Comparison of ENCODE assay signal across 16 cellular contexts in the genomic region with DNA sequence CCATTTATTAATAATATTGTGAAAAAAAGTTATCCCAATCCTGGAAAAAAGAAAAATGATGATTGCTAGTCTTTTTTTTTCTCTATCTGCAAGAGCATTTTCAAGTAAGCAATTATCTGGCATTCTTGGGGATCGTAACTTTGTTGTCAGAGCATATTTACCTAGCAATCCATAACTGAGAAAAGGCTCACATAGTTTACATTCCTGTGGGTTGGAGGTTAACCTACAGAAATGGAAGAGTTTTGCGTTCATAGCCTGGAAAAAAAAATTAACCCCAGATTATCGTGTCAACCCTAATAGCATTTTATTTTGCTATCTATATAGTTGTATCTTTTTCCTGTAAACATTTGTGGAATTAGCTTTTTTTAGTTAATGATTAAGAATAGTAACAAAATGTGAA.
DNase-seq lines count a peak whose midpoint lies in the region; ATAC-seq and TF ChIP-seq lines count a peak whose summit lies in the region.
"Had no signal": no experiment of that assay in that cellular context is flagged by ENCODE, and none has a peak within 500 bp of the region (broad histone marks: within the 10 kb centered on the region; RNA-seq: fewer than 3 reads in every experiment).

No MANE protein-coding gene starts in this region.

- no peaks in the 10 kb centered on the region for H3K27me3 ChIP-seq in RWPE2 (ENCODE audit: insufficient read depth, poor library complexity, severe bottlenecking)
- peaks cover 7% of the 10 kb centered on the region for H3K27me3 ChIP-seq in skeletal muscle satellite cell (ENCODE audit: control insufficient read depth, insufficient read depth, low read length)
- no peaks in the 10 kb centered on the region for H3K27me3 ChIP-seq in effector memory CD4-positive, alpha-beta T cell (replicated peaks; ENCODE audit: control insufficient read depth, insufficient read depth, low read length, poor library complexity, severe bottlenecking)
- H3K27me3 ChIP-seq: suprapubic skin had no signal

- DNase-seq in H4 (ENCODE audit: low spot score) = peak; percentile 78
- no peak for DNase-seq in RWPE2 (ENCODE audit: low spot score)
- DNase-seq in fibroblast of pulmonary artery (ENCODE audit: low read depth) = peak; percentile 74
- no peak for DNase-seq in activated naive CD4-positive, alpha-beta T cell treated with Interleukin-2 at 50 U/mL for 16 hours
- DNase-seq in effector memory CD4-positive, alpha-beta T cell = no peak
- DNase-seq in T-helper 2 cell treated with Interferon-gamma antibody and Interleukin-4, amounts not matched to agents 5 μg/mL and 100 μg/mL, for 36 hours (ENCODE audit: low spot score) = no peak
- DNase-seq: activated naive CD4-positive, alpha-beta T cell treated with anti-CD3 and anti-CD28 coated beads, Interleukin-2, amount 10 ng/mL, durations not matched to agents 7 days and 5 days; kidney; NCI-H1092; T-helper 9 cell had no signal

- no peaks in the 10 kb centered on the region for H3K9me3 ChIP-seq in RWPE2 (ENCODE audit: severe bottlenecking)
- no peaks in the 10 kb centered on the region for H3K9me3 ChIP-seq in skeletal muscle satellite cell (replicated peaks; ENCODE audit: low read length)
- H3K9me3 ChIP-seq in effector memory CD4-positive, alpha-beta T cell (ENCODE audit: control insufficient read depth, low read length) = no peaks in the 10 kb centered on the region
- H3K9me3 ChIP-seq: suprapubic skin had no signal

- H3K36me3 ChIP-seq in RWPE2 (ENCODE audit: low read depth) (no peaks in the 10 kb centered on the region), skeletal muscle satellite cell (ENCODE audit: insufficient read depth, low read length) (no peaks in the 10 kb centered on the region)
- no peaks in the 10 kb centered on the region for H3K36me3 ChIP-seq in effector memory CD4-positive, alpha-beta T cell (ENCODE audit: control insufficient read depth, insufficient read depth, low read length)
- H3K36me3 ChIP-seq: suprapubic skin had no signal

- H3K27ac ChIP-seq in RWPE2 (ENCODE audit: poor library complexity, severe bottlenecking) = peak overlapping the region; percentile 75
- H3K27ac ChIP-seq in effector memory CD4-positive, alpha-beta T cell (ENCODE audit: insufficient read depth, low read length, poor library complexity, severe bottlenecking) = no peak overlapping the region
- H3K27ac ChIP-seq: skin epidermis, suprapubic skin had no signal

- no peak overlapping the region for H3K9ac ChIP-seq in skeletal muscle satellite cell (ENCODE audit: low read depth, low read length)

- no peaks in the 10 kb centered on the region for H3K9me3 Mint-ChIP-seq in T-helper 2 cell treated with Interferon-gamma antibody and Interleukin-4, amounts not matched to agents 5 μg/mL and 100 μg/mL, for 36 hours
- H3K9me3 Mint-ChIP-seq: activated naive CD4-positive, alpha-beta T cell treated with anti-CD3 and anti-CD28 coated beads, Interleukin-2, amount 10 ng/mL, durations not matched to agents 7 days and 5 days; natural killer cell treated with Interleukin-12 subunit alpha and Interleukin-12 subunit beta and Interleukin-15 and Interleukin-18, amount 100 ng/mL, for 72 hours had no signal

- no peak overlapping the region for H3K27ac Mint-ChIP-seq in T-helper 2 cell treated with Interferon-gamma antibody and Interleukin-4, amounts not matched to agents 5 μg/mL and 100 μg/mL, for 36 hours
- H3K27ac Mint-ChIP-seq: activated naive CD4-positive, alpha-beta T cell treated with anti-CD3 and anti-CD28 coated beads, Interleukin-2, amount 10 ng/mL, durations not matched to agents 7 days and 5 days; natural killer cell treated with Interleukin-12 subunit alpha and Interleukin-12 subunit beta and Interleukin-15 and Interleukin-18, amount 100 ng/mL, for 72 hours had no signal

- H3K36me3 Mint-ChIP-seq in T-helper 2 cell treated with Interferon-gamma antibody and Interleukin-4, amounts not matched to agents 5 μg/mL and 100 μg/mL, for 36 hours (ENCODE audit: low read depth) = no peaks in the 10 kb centered on the region
- H3K36me3 Mint-ChIP-seq: activated naive CD4-positive, alpha-beta T cell treated with anti-CD3 and anti-CD28 coated beads, Interleukin-2, amount 10 ng/mL, durations not matched to agents 7 days and 5 days; natural killer cell treated with Interleukin-12 subunit alpha and Interleukin-12 subunit beta and Interleukin-15 and Interleukin-18, amount 100 ng/mL, for 72 hours had no signal

- H3K4me1 ChIP-seq in RWPE2 (ENCODE audit: insufficient read depth, poor library complexity, severe bottlenecking) = peaks cover 24% of the 10 kb centered on the region
- H3K4me1 ChIP-seq in skeletal muscle satellite cell (ENCODE audit: control insufficient read depth, insufficient read depth, low read length) = peaks cover 18% of the 10 kb centered on the region
- no peaks in the 10 kb centered on the region for H3K4me1 ChIP-seq in effector memory CD4-positive, alpha-beta T cell (ENCODE audit: control insufficient read depth, insufficient read depth, low read length, poor library complexity, severe bottlenecking)
- H3K4me1 ChIP-seq: suprapubic skin had no signal

- ATAC-seq in RWPE2 (ENCODE audit: low read depth) = peak; percentile 98
- no peak for ATAC-seq in HG03460 (IDR thresholded peaks at IDR 0.05; ENCODE audit: unreplicated experiment)
- ATAC-seq: natural killer cell treated with Interleukin-12 subunit alpha and Interleukin-12 subunit beta and Interleukin-15 and Interleukin-18, amount 100 ng/mL, for 72 hours; Panc1 had no signal

- H3K27me3 Mint-ChIP-seq in T-helper 2 cell treated with Interferon-gamma antibody and Interleukin-4, amounts not matched to agents 5 μg/mL and 100 μg/mL, for 36 hours (ENCODE audit: low read depth) = no peaks in the 10 kb centered on the region
- H3K27me3 Mint-ChIP-seq: activated naive CD4-positive, alpha-beta T cell treated with anti-CD3 and anti-CD28 coated beads, Interleukin-2, amount 10 ng/mL, durations not matched to agents 7 days and 5 days had no signal

- H3K4me3 ChIP-seq in RWPE2 (ENCODE audit: severe bottlenecking) (no peak overlapping the region), fibroblast of pulmonary artery (replicated peaks; ENCODE audit: low read depth, low read length) (no peak overlapping the region), skeletal muscle satellite cell (ENCODE audit: low read length) (no peak overlapping the region)
- no peak overlapping the region for H3K4me3 ChIP-seq in effector memory CD4-positive, alpha-beta T cell (ENCODE audit: insufficient read depth, low read depth, low read length, poor library complexity, severe bottlenecking)
- H3K4me3 ChIP-seq: skin epidermis, suprapubic skin had no signal

- TF ChIP-seq CTCF in RWPE2 (IDR thresholded peaks at IDR 0.05; ENCODE audit: poor library complexity, severe bottlenecking) = no peak
- TF ChIP-seq CTCF in fibroblast of pulmonary artery (IDR thresholded peaks at IDR 0.05; ENCODE audit: low read length, missing control alignments) = no peak

- H3K4me1 Mint-ChIP-seq in T-helper 2 cell treated with Interferon-gamma antibody and Interleukin-4, amounts not matched to agents 5 μg/mL and 100 μg/mL, for 36 hours (ENCODE audit: low read depth) = no peaks in the 10 kb centered on the region
- H3K4me1 Mint-ChIP-seq: activated naive CD4-positive, alpha-beta T cell treated with anti-CD3 and anti-CD28 coated beads, Interleukin-2, amount 10 ng/mL, durations not matched to agents 7 days and 5 days had no signal

- H3K4me2 ChIP-seq in skeletal muscle satellite cell (ENCODE audit: low read length) = peak overlapping the region; percentile 17

- no peak overlapping the region for H3K4me3 Mint-ChIP-seq in T-helper 2 cell treated with Interferon-gamma antibody and Interleukin-4, amounts not matched to agents 5 μg/mL and 100 μg/mL, for 36 hours
- H3K4me3 Mint-ChIP-seq: activated naive CD4-positive, alpha-beta T cell treated with anti-CD3 and anti-CD28 coated beads, Interleukin-2, amount 10 ng/mL, durations not matched to agents 7 days and 5 days; natural killer cell treated with Interleukin-12 subunit alpha and Interleukin-12 subunit beta and Interleukin-15 and Interleukin-18, amount 100 ng/mL, for 72 hours had no signal

Comparison
In these comparisons a context has a peak if more than half of its experiments do, and no peak if none do; other contexts are left out.
1. DNase-seq: peak in H4 (single experiment) and fibroblast of pulmonary artery (single experiment); none in RWPE2 (single experiment), activated naive CD4-positive, alpha-beta T cell treated with Interleukin-2 at 50 U/mL for 16 hours (single experiment), effector memory CD4-positive, alpha-beta T cell (0 of 3) and T-helper 2 cell treated with Interferon-gamma antibody and Interleukin-4, amounts not matched to agents 5 μg/mL and 100 μg/mL, for 36 hours (single experiment).